ENCODE assay signal across 21 cellular contexts in the genomic region with DNA sequence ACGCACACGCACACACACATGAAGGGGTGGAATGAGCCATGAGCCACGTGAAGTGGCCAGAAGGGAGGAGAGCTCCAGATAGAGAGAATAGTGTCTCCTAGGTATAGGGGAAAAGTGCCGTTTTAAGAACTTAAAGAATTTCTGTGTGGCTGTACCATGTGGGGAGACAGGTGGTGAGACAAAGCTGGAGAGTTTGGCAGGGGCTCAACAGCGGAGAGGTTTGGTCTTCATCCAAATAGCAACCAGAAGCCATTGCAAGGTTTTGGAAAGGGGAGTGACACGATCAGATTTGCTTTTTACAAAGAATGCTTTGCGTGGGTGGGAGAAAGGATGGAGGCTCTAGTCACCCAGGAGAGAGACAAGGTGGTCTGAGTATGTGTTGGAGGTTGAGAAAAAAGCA.
DNase-seq lines count a peak whose midpoint lies in the region; ATAC-seq, FAIRE-seq and TF ChIP-seq lines count a peak whose summit lies in the region.
"Had no signal": no experiment of that assay in that cellular context is flagged by ENCODE, and none has a peak within 500 bp of the region (broad histone marks: within the 10 kb centered on the region; RNA-seq: fewer than 3 reads in every experiment).

No MANE protein-coding gene starts in this region.

- TF ChIP-seq POLR2A in GM12892 (IDR thresholded peaks at IDR 0.05; ENCODE audit: low read depth, low read length) (no peak), tibial nerve (IDR thresholded peaks at IDR 0.05) (no peak)

- DNase-seq in G401 (ENCODE audit: low spot score) (peak; percentile 83), NCI-H1105 treated with DMSO at 0.1 percent for 48 hours (lab: John Stamatoyannopoulos, UW) (peak; percentile 54), NCI-H524 treated with DMSO at 0.1 percent for 48 hours (lab: John Stamatoyannopoulos, UW) (peak; percentile 19), myocyte (ENCODE audit: low read depth) (peak; percentile 65), GM12892 (ENCODE audit: insufficient read length) (no peak), tibial nerve (ENCODE audit: low spot score in 2 of 2) (no peak)
- no peak for DNase-seq in NK-92 treated with Interleukin-12 subunit alpha and Interleukin-12 subunit beta, amount 100 ng/mL, for 24 hours (lab: John Stamatoyannopoulos, UW)
- DNase-seq: EL, GOT3, MG63, NCI-H146, NCI-H2081, NCI-H2227 treated with DMSO at 0.1 percent for 48 hours, NCI-H510A treated with DMSO at 0.1 percent for 48 hours, NCI-H82, Right ventricle myocardium superior, T-helper 17 cell had no signal

- TF ChIP-seq CTCF in tibial nerve (IDR thresholded peaks at IDR 0.05): no peak

- H3K4me1 ChIP-seq in tibial nerve: peaks cover 0 to 25% (median 0%) of the 10 kb centered on the region in 4 donors
- H3K4me1 ChIP-seq: A549 had no signal

- H3K27me3 ChIP-seq in tibial nerve: no peaks in the 10 kb centered on the region

- no peaks in the 10 kb centered on the region for H3K36me3 ChIP-seq in tibial nerve
- H3K36me3 ChIP-seq: MG63 had no signal

- no peak overlapping the region for H3K4me3 ChIP-seq in tibial nerve
- H3K4me3 ChIP-seq: A549, K562, MG63 had no signal

- in situ Hi-C loops in G401 (cut with HindIII; ENCODE audit: low sequenced_read_pairs): no loop called here

- no peak for FAIRE-seq in GM12892 (lab: Jason Lieb, UNC)
- FAIRE-seq: A549, K562 had no signal

- H3K9me3 ChIP-seq in tibial nerve: no peaks in the 10 kb centered on the region
- H3K9me3 ChIP-seq: A549, MG63 had no signal

- 75% methylated on average over 7 of the region's 7 CpGs for WGBS in tibial nerve, 2 donors

- no peak for ATAC-seq in GM21423 (IDR thresholded peaks at IDR 0.05; ENCODE audit: unreplicated experiment)
- ATAC-seq: A549, HCT116, K562, T-helper 17 cell had no signal

- H3K27ac ChIP-seq in tibial nerve: no peak overlapping the region
- H3K27ac ChIP-seq: A549 had no signal

- TF ChIP-seq EP300 in tibial nerve (IDR thresholded peaks at IDR 0.05): no peak

Comparison
In these comparisons a context has a peak if more than half of its experiments do, and no peak if none do; other contexts are left out.
1. DNase-seq: peak in G401 (single experiment), NCI-H1105 treated with DMSO at 0.1 percent for 48 hours (single experiment), NCI-H524 treated with DMSO at 0.1 percent for 48 hours (single experiment) and myocyte (single experiment); none in GM12892 (single experiment), NK-92 treated with Interleukin-12 subunit alpha and Interleukin-12 subunit beta, amount 100 ng/mL, for 24 hours (single experiment) and tibial nerve (0 of 2).